ENCODE assay signal across 24 cellular contexts in the genomic region with DNA sequence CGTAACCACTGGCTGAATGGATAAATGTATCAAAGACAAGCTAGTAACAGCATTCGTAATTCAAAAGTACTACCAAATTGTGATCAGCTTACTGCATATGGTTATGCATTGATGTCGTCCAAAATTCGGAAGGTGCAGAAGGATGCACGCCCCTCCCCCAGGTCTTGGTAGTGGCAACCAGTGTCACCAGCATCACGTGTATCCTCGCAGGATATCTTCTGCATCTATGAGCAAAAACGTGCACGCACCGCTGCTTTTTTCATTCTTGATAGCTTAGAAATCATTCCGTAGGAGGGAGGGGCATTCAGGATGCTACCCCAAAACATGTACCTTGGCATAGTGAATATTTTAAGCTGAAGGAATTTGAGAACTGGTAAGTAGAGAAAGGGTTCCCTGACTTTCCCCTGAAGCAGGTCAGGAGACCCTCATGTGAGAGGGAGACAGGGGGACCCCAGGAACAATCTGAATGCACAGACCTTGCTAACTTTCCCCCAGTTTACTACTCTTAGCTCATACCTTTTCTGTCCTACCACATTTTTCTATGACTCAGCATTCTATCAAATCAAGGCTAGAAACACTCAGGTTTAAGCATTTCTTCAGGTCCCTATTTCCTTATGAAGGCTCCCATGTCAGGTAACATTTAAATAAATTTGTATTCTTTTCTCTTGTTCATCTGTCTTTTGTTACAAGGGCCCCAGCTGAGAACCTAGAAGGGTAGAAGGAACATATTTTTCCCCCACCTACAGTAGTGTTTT.
"Had no signal": no experiment of that assay in that cellular context is flagged by ENCODE, and none has a peak within 500 bp of the region (broad histone marks: within the 10 kb centered on the region; RNA-seq: fewer than 3 reads in every experiment).

No MANE protein-coding gene starts in this region.

- H2AFZ ChIP-seq: hepatocyte had no signal

- H3K27me3 ChIP-seq: body of pancreas, sigmoid colon, testis had no signal

- ATAC-seq: activated CD4-positive, alpha-beta T cell treated with anti-CD3 and anti-CD28 coated beads for 36 hours; activated CD8-positive, alpha-beta memory T cell treated with anti-CD3 and anti-CD28 coated beads, Interleukin-2, amount 10 ng/mL, durations not matched to agents 7 days and 5 days; activated T-helper 17 cell treated with anti-CD3 and anti-CD28 coated beads, Interleukin-2, amount 50 U/mL, for 72 hours; body of pancreas; natural killer cell treated with Interleukin-12 subunit alpha and Interleukin-12 subunit beta and Interleukin-15 and Interleukin-18, amount 100 ng/mL, for 72 hours; pancreas; stimulated activated effector memory CD8-positive, alpha-beta T cell treated with anti-CD3 and anti-CD28 coated beads, Interleukin-12 subunit alpha, Interleukin-12 subunit beta, amount 100 ng/mL, for 72 hours; WTC11 had no signal

- H3K4me1 ChIP-seq: pancreas, testis, upper lobe of right lung had no signal

- H3K36me3 ChIP-seq: lower lobe of right lung, neutrophil, pancreas, sigmoid colon, stomach, upper lobe of right lung had no signal

- H3K4me3 ChIP-seq: body of pancreas, hepatocyte, lower lobe of right lung, pancreas, sigmoid colon, stomach, testis, upper lobe of right lung had no signal

- FAIRE-seq: islet of Langerhans, pancreas, TTC549 had no signal

- H3K9me3 ChIP-seq: body of pancreas, lower lobe of right lung, neutrophil, pancreas, sigmoid colon, stomach, testis, upper lobe of right lung had no signal

- H3K27ac ChIP-seq: body of pancreas, epithelial cell of prostate, hepatocyte, lower lobe of right lung, neutrophil, pancreas, sigmoid colon, stomach, testis, upper lobe of right lung had no signal

- H3K4me2 ChIP-seq: hepatocyte had no signal

- H3K79me2 ChIP-seq: hepatocyte had no signal

- DNase-seq: activated CD4-positive, alpha-beta T cell treated with anti-CD3 and anti-CD28 coated beads for 36 hours; activated CD4-positive, alpha-beta T cell treated with anti-CD3 and anti-CD28 coated beads, Interleukin-2, amount 50 U/mL, for 48 hours; activated CD8-positive, alpha-beta memory T cell treated with anti-CD3 and anti-CD28 coated beads, Interleukin-2, amount 10 ng/mL, durations not matched to agents 7 days and 5 days; activated naive CD4-positive, alpha-beta T cell; body of pancreas; caudate nucleus; foreskin fibroblast; left cardiac atrium; lower lobe of right lung; pancreas; sigmoid colon; stimulated activated CD4-positive, alpha-beta T cell treated with anti-CD3 and anti-CD28 coated beads, Interleukin-4, amount 100 ng/mL, for 24 hours; stomach; testis; upper lobe of right lung had no signal
